In the genomic region with DNA sequence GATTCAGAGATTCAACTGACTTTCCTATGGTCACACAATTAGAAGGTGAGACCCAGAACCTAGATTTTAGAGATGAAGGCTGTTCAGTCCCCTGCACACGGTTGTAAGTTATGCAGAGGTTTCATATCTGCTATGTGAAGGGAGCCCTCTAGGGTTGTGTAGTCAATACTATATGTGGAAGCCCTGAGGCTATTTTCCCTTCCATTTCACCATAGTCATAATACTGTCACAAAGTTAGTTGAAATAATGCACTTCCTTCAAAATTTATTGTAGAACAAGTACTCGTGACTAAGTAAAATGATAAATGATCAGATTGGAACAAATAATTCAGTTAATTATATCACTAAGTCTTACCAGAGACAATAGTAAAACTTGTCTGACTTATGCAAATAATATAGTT, we compare ENCODE assay signal across 8 cellular contexts. TPM values are rescaled to one million over a fixed set of nuclear protein-coding genes. Genes with fewer than 3 reads are reported as not detected.
A peak's percentile ranks its signal among the peaks of the same experiment; 100 is the strongest.
DNase-seq lines count a peak whose midpoint lies in the region; ATAC-seq and TF ChIP-seq lines count a peak whose summit lies in the region.

No MANE protein-coding gene starts in this region.

- no peak overlapping the region for H3K14ac ChIP-seq in mesenchymal stem cell (ENCODE audit: low read length in 2 of 2)

- no peaks in the 10 kb centered on the region for H3K9me2 ChIP-seq in PC-9 (ENCODE audit: insufficient read depth)

- H2BK12ac ChIP-seq in mesenchymal stem cell (ENCODE audit: low read length in 2 of 2) = no peak overlapping the region

- in situ Hi-C loops in ACHN (cut with HindIII; ENCODE audit: low pct_ligation_motif_present, low pct_unique_long_range_greater_than_20kb, low sequenced_read_pairs) = no loop called here

- intact Hi-C loops in PC-9 (cut with micrococcal nuclease; ENCODE audit: unreplicated experiment) = no loop called here

- no TSS peak for BruUV-seq in PC-9 (replicated peaks; lab: Mats Ljungman, UMichigan)

- H2AK5ac ChIP-seq in mesenchymal stem cell (ENCODE audit: low read length, severe bottlenecking) = no peak overlapping the region

- no peaks in the 10 kb centered on the region for H3K79me2 ChIP-seq in PC-9 (ENCODE audit: low read depth)

- H3K4me2 ChIP-seq in mesenchymal stem cell (ENCODE audit: low read length, poor library complexity, severe bottlenecking) (no peak overlapping the region), PC-9 (no peak overlapping the region)

- no peaks in the 10 kb centered on the region for H3K79me1 ChIP-seq in mesenchymal stem cell (replicated peaks; ENCODE audit: low read length, poor library complexity, severe bottlenecking)

- no CpG with 5 or more reads among the region's 2 CpGs for WGBS in mesenchymal stem cell

- H3K9me3 ChIP-seq in WERI-Rb-1 (ENCODE audit: severe bottlenecking) (no peaks in the 10 kb centered on the region), mesenchymal stem cell (ENCODE audit: control insufficient read depth, low read length) (no peaks in the 10 kb centered on the region), PC-9 (ENCODE audit: insufficient read depth, low read depth) (no peaks in the 10 kb centered on the region)

- H2BK5ac ChIP-seq in mesenchymal stem cell (ENCODE audit: low read depth, low read length, poor library complexity, severe bottlenecking) = no peak overlapping the region

- peaks cover 12% of the 10 kb centered on the region; the same call in 1 of the 2 replicates for H3F3A ChIP-seq in PC-9 (ENCODE audit: insufficient read depth, low read depth)

- H3K18ac ChIP-seq in mesenchymal stem cell (ENCODE audit: low read depth in 1 of 2, low read length in 2 of 2) = no peak overlapping the region

- POLR2A ChIA-PET in PC-9 (lab: Charles Lee; ENCODE audit: unreplicated experiment) = no interaction called here

- no peak overlapping the region for H3K4ac ChIP-seq in mesenchymal stem cell (ENCODE audit: low read depth in 1 of 2, low read length in 2 of 2)

- no peak overlapping the region for H2BK120ac ChIP-seq in mesenchymal stem cell (ENCODE audit: low read depth, low read length)

- H3K23ac ChIP-seq in mesenchymal stem cell (ENCODE audit: low read length in 2 of 2) = no peak overlapping the region

- no peaks in the 10 kb centered on the region for H4K20me1 ChIP-seq in PC-9 (ENCODE audit: insufficient read depth)

- no peaks in the 10 kb centered on the region for H3K4me1 ChIP-seq in mesenchymal stem cell (ENCODE audit: control insufficient read depth, insufficient read depth, low read depth, low read length)
- peaks cover 16% of the 10 kb centered on the region for H3K4me1 ChIP-seq in PC-9 (replicated peaks; ENCODE audit: insufficient read depth)

- H3K27ac ChIP-seq in WERI-Rb-1 = no peak overlapping the region
- H3K27ac ChIP-seq in mesenchymal stem cell (ENCODE audit: low read length, poor library complexity, severe bottlenecking) = no peak overlapping the region
- no peak overlapping the region for H3K27ac ChIP-seq in PC-9

- H2AFZ ChIP-seq in mesenchymal stem cell (ENCODE audit: low read depth, low read length) (no peak overlapping the region), PC-9 (no peak overlapping the region)

- H3K9ac ChIP-seq in mesenchymal stem cell (ENCODE audit: low read length) = no peak overlapping the region

- ATAC-seq in GM18870 (IDR thresholded peaks at IDR 0.05; ENCODE audit: unreplicated experiment) = peak; percentile 87
- ATAC-seq in HG03095 (IDR thresholded peaks at IDR 0.05; ENCODE audit: unreplicated experiment) = peak; percentile 89
- ATAC-seq in GM19467 (IDR thresholded peaks at IDR 0.05; ENCODE audit: unreplicated experiment) = no peak

- CTCF ChIA-PET in PC-9 (lab: Charles Lee) = no interaction called here

- H3K4me3 ChIP-seq in WERI-Rb-1 (ENCODE audit: low read depth, low read length) = no peak overlapping the region
- no peak overlapping the region for H3K4me3 ChIP-seq in mesenchymal stem cell (ENCODE audit: insufficient read depth in 1 of 2, low read depth in 1 of 2, low read length in 2 of 2)
- H3K4me3 ChIP-seq in PC-9 = no peak overlapping the region

- TF ChIP-seq CTCF in WERI-Rb-1 (IDR thresholded peaks at IDR 0.05; ENCODE audit: low read depth, low read length) = peak; percentile 42
- no peak; the same call in 1 of the 2 replicates for TF ChIP-seq CTCF in PC-9 (conservative IDR thresholded peaks at IDR 0.05)

- H3K27me3 ChIP-seq in WERI-Rb-1 (ENCODE audit: insufficient read depth, low read depth, severe bottlenecking) (no peaks in the 10 kb centered on the region), mesenchymal stem cell (ENCODE audit: control insufficient read depth in 1 of 2, insufficient read depth in 1 of 2, low read length in 2 of 2) (peaks cover 0 to 14% of the 10 kb centered on the region in 2 experiments), PC-9 (ENCODE audit: insufficient read depth, low read depth) (no peaks in the 10 kb centered on the region)

- H2BK15ac ChIP-seq in mesenchymal stem cell (ENCODE audit: low read depth, poor library complexity, severe bottlenecking) = no peak overlapping the region

- peak; percentile 21 for DNase-seq in ACHN
- no peak for DNase-seq in WERI-Rb-1
- DNase-seq in mesenchymal stem cell = peak; percentile 38
- DNase-seq in PC-9 = no peak
- DNase-seq in inferior parietal cortex (ENCODE audit: extremely low spot score) = no peak

- H3K36me3 ChIP-seq in WERI-Rb-1 = no peaks in the 10 kb centered on the region
- no peaks in the 10 kb centered on the region for H3K36me3 ChIP-seq in mesenchymal stem cell (ENCODE audit: control insufficient read depth in 1 of 2, insufficient read depth in 2 of 2, low read depth in 1 of 2, low read length in 2 of 2)
- no peaks in the 10 kb centered on the region for H3K36me3 ChIP-seq in PC-9 (ENCODE audit: low read depth)

- no peak overlapping the region for H4K91ac ChIP-seq in mesenchymal stem cell (ENCODE audit: low read length)

- H4K8ac ChIP-seq in mesenchymal stem cell (ENCODE audit: low read length) = no peak overlapping the region

RNA-seq across cellular contexts. Expression of a gene that starts 48.8 kb away (rescaled TPM):
- polyA plus RNA-seq in mesenchymal stem cell (2013, experiment 1 of 2) = 46.6 TPM
- 46.8 TPM for polyA plus RNA-seq in mesenchymal stem cell (2013, experiment 2 of 2)
- 8.0 and 8.1 TPM in 2 replicates for total RNA-seq in PC-9 (2021)

Comparison
In these comparisons a context has a peak if more than half of its experiments do, and no peak if none do; other contexts are left out.
1. DNase-seq: peak in ACHN (single experiment) and mesenchymal stem cell (single experiment); none in WERI-Rb-1 (single experiment), PC-9 (0 of 2) and inferior parietal cortex (single experiment).